In the genomic region with DNA sequence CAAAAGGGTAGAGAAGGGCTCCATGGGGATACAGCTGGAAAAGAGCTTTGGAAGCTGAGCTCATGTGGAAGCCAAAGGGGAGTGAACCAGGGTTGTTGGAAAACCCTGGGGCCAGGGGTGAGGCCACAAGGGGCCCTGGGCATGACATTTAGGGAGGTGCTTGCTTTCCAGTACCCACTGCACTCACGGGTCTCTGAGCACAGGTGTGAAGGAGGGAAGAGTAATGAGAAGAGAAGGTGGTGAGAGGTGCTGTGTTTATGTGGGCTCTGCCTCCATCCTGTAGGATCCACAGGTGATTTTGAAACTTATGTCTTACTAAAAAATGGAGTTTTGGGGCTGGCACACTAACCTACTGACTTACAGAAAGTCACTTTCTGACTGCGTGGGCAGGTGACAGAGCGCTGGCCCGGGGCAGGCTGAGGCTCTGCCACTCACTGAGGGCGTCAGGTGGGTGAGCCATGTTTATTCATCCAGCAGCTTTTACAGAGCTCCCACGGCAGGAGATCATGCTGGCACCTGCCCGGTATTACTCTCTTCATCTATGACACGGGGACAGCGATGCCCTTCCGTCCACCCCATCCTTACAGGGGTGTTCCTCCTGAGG, we compare ENCODE assay signal across 14 cellular contexts. TPM values are rescaled to one million over a fixed set of nuclear protein-coding genes. Genes with fewer than 3 reads are reported as not detected.
A peak's percentile ranks its signal among the peaks of the same experiment; 100 is the strongest.
DNase-seq lines count a peak whose midpoint lies in the region; ATAC-seq and FAIRE-seq lines count a peak whose summit lies in the region.
"Had no signal": no experiment of that assay in that cellular context is flagged by ENCODE, and none has a peak within 500 bp of the region (broad histone marks: within the 10 kb centered on the region; RNA-seq: fewer than 3 reads in every experiment).

No MANE protein-coding gene starts in this region.

- H3K4me2 ChIP-seq in BLaER1 = peak overlapping the region; percentile 74

- no peak overlapping the region for H3K27ac ChIP-seq in BLaER1
- peak overlapping the region; percentile 33 to 53 for H3K27ac ChIP-seq in small intestine (ENCODE audit: low read depth in 1 of 2, low read length in 1 of 2)

- H3K9ac ChIP-seq in BLaER1 = no peak overlapping the region

- H3K9me3 ChIP-seq in BLaER1 (no peaks in the 10 kb centered on the region), T-helper 17 cell (ENCODE audit: control insufficient read depth, low read length, poor library complexity, severe bottlenecking) (no peaks in the 10 kb centered on the region), small intestine (ENCODE audit: control insufficient read depth, low read depth) (no peaks in the 10 kb centered on the region)

- H3K4me1 ChIP-seq in BLaER1 = peaks cover 88% of the 10 kb centered on the region
- H3K4me1 ChIP-seq in small intestine (ENCODE audit: control insufficient read depth in 2 of 2, insufficient read depth in 1 of 2, low read depth in 1 of 2, low read length in 1 of 2) = peaks cover 0 to 9% of the 10 kb centered on the region in 2 donors

- peaks cover 62% of the 10 kb centered on the region for H3K4me1 Mint-ChIP-seq in T-helper 17 cell

- WGBS in small intestine, 3 donors = 77 to 81% (median 81%) methylated on average over 10 of the region's 10 CpGs

- peaks cover 9% of the 10 kb centered on the region; the same call in 1 of the 2 replicates for H4K20me1 ChIP-seq in BLaER1

- H3K36me3 ChIP-seq in BLaER1 (no peaks in the 10 kb centered on the region), small intestine (ENCODE audit: control insufficient read depth in 2 of 2, insufficient read depth in 2 of 2, low read length in 2 of 2) (no peaks in the 10 kb centered on the region)

- H3K36me3 Mint-ChIP-seq in T-helper 17 cell (ENCODE audit: low read depth) = no peaks in the 10 kb centered on the region
- peaks cover 0 to 24% of the 10 kb centered on the region in 2 donors for H3K36me3 Mint-ChIP-seq in activated naive CD4-positive, alpha-beta T cell treated with anti-CD3 and anti-CD28 coated beads, Interleukin-2, amount 50 U/mL, for 72 hours

- H3K9me3 Mint-ChIP-seq in activated naive CD4-positive, alpha-beta T cell treated with anti-CD3 and anti-CD28 coated beads, Interleukin-2, amount 50 U/mL, for 72 hours = no peaks in the 10 kb centered on the region
- H3K9me3 Mint-ChIP-seq: HFFc6 had no signal

- DNase-seq in T-helper 17 cell = no peak
- peak; percentile 62 to 73 for DNase-seq in activated naive CD4-positive, alpha-beta T cell treated with anti-CD3 and anti-CD28 coated beads, Interleukin-2, amount 50 U/mL, for 72 hours (ENCODE audit: low spot score in 2 of 2)
- no peak for DNase-seq in small intestine
- no peak for DNase-seq in effector CD4-positive, alpha-beta T cell
- DNase-seq in NK-92 (lab: John Stamatoyannopoulos, UW; ENCODE audit: unreplicated experiment) = no peak
- DNase-seq: activated gamma-delta T cell; cortex of kidney; HFFc6; left ventricle myocardium superior; NK-92 treated with Interleukin-12 subunit alpha and Interleukin-12 subunit beta, amount 100 ng/mL, for 24 hours; SW 1271 had no signal

- H3K27ac Mint-ChIP-seq in T-helper 17 cell = peak overlapping the region; percentile 90
- peak overlapping the region; percentile 97 to 98 for H3K27ac Mint-ChIP-seq in activated naive CD4-positive, alpha-beta T cell treated with anti-CD3 and anti-CD28 coated beads, Interleukin-2, amount 50 U/mL, for 72 hours
- H3K27ac Mint-ChIP-seq: HFFc6 had no signal

- no peaks in the 10 kb centered on the region for H3K27me3 Mint-ChIP-seq in T-helper 17 cell

- H3K4me3 Mint-ChIP-seq in T-helper 17 cell = peak overlapping the region; percentile 44
- H3K4me3 Mint-ChIP-seq: HFFc6 had no signal

- H3K27me3 ChIP-seq in BLaER1 (no peaks in the 10 kb centered on the region), small intestine (ENCODE audit: control insufficient read depth in 2 of 2, insufficient read depth in 2 of 2, low read length in 2 of 2) (no peaks in the 10 kb centered on the region)

- FAIRE-seq in small intestine (lab: Jason Lieb, UNC) = no peak

- H3K4me3 ChIP-seq in BLaER1 = no peak overlapping the region
- no peak overlapping the region for H3K4me3 ChIP-seq in small intestine (ENCODE audit: low read depth in 1 of 2, low read length in 2 of 2)

- ATAC-seq in T-helper 17 cell = no peak
- ATAC-seq in activated naive CD4-positive, alpha-beta T cell treated with anti-CD3 and anti-CD28 coated beads, Interleukin-2, amount 50 U/mL, for 72 hours = peak; percentile 37 to 39
- no peak for ATAC-seq in HG02763 (IDR thresholded peaks at IDR 0.05; ENCODE audit: unreplicated experiment)
- no peak for ATAC-seq in GM21390 (IDR thresholded peaks at IDR 0.05; ENCODE audit: unreplicated experiment)
- ATAC-seq: left ventricle myocardium superior had no signal

RNA-seq across cellular contexts. Expression of a gene that starts 18.9 kb away (rescaled TPM):
- 10 to 100 TPM; 36.7 to 46.7 TPM for total RNA-seq in T-helper 17 cell
- 100 to 1,000 TPM; 132 to 194 TPM for total RNA-seq in activated naive CD4-positive, alpha-beta T cell treated with anti-CD3 and anti-CD28 coated beads, Interleukin-2, amount 50 U/mL, for 72 hours
- polyA plus RNA-seq in small intestine = 10 to 100 TPM in 2 of 3 donors, 1 to 10 TPM in 1; 8.6 to 13.0 (median 12.8) TPM

Comparison
In these comparisons a context has a peak if more than half of its experiments do, and no peak if none do; other contexts are left out.
1. ATAC-seq: peak in activated naive CD4-positive, alpha-beta T cell treated with anti-CD3 and anti-CD28 coated beads, Interleukin-2, amount 50 U/mL, for 72 hours (2 of 2); none in T-helper 17 cell (single experiment), HG02763 (single experiment) and GM21390 (single experiment).
2. DNase-seq: peak in activated naive CD4-positive, alpha-beta T cell treated with anti-CD3 and anti-CD28 coated beads, Interleukin-2, amount 50 U/mL, for 72 hours (2 of 2); none in T-helper 17 cell (0 of 3), small intestine (single experiment), effector CD4-positive, alpha-beta T cell (single experiment) and NK-92 (single experiment).